ENCODE assay signal across 2 cellular contexts in the genomic region with DNA sequence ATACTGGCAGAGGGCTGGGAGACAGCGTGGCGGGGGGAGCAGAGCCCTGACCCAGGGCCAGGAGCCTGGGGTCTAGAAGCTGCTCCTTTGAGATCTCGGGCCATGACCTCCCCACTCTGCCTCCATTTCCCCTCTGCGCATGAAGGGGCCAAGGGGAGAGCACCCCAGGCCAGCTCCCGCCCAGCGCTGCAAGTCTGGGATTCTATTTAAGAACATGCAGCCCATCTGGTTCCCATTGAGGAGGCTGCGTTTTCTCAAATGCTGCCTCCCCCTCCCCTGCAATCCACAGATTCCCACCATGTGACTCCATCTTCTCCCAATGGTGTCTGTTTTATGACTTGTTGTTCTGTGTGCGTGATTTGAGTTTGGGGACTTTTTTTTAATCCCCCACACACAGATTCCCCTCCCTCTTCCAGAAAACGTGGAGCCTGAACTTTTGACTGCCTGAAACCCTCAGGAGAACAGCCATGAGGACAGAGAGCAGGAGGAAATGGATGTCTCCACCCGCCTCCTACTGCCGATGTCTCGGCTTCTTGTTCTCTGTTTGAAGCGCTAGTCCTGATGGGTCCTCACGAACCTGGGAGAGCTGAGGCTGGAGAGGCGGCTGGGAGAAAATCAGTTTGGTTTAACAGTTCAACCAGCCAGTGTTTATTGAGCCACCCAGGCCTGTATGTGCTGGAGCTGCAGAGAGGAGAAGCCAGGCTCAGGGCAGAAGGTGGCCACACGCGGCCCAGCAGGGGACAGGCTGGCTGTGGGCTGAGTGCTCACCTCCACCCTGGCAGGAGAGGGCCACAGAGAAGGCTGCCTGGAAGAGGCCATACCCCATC.
TF ChIP-seq lines count a peak whose summit lies in the region.

No MANE protein-coding gene starts in this region.

TF ChIP-seq in HepG2, 621 proteins besides CTCF, POLR2A, EP300 and RAD21 (continued from another document and continues in another):
- TF ChIP-seq, protein P1, sequence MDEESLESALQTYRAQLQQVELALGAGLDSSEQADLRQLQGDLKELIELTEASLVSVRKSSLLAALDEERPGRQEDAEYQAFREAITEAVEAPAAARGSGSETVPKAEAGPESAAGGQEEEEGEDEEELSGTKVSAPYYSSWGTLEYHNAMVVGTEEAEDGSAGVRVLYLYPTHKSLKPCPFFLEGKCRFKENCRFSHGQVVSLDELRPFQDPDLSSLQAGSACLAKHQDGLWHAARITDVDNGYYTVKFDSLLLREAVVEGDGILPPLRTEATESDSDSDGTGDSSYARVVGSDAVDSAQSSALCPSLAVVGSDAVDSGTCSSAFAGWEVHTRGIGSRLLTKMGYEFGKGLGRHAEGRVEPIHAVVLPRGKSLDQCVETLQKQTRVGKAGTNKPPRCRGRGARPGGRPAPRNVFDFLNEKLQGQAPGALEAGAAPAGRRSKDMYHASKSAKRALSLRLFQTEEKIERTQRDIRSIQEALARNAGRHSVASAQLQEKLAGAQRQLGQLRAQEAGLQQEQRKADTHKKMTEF (CRISPR knock-in tag; IDR thresholded peaks at IDR 0.05) = no peak
- TF ChIP-seq SMC3 (IDR thresholded peaks at IDR 0.05; ENCODE audit: low read length) (no peak), GRHL1 (CRISPR knock-in tag; conservative IDR thresholded peaks at IDR 0.05) (no peak), ZSCAN22 (CRISPR knock-in tag; IDR thresholded peaks at IDR 0.05) (no peak), PPARG (CRISPR knock-in tag; conservative IDR thresholded peaks at IDR 0.05) (no peak), THAP7 (CRISPR knock-in tag; IDR thresholded peaks at IDR 0.05) (no peak), PRDM15 (CRISPR knock-in tag; IDR thresholded peaks at IDR 0.05) (no peak), ZNF496 (CRISPR knock-in tag; IDR thresholded peaks at IDR 0.05; ENCODE audit: insufficient replicate concordance) (no peak), SALL2 (CRISPR knock-in tag; IDR thresholded peaks at IDR 0.05) (no peak), ZFP62 (CRISPR knock-in tag; IDR thresholded peaks at IDR 0.05) (no peak), ZNF703 (CRISPR knock-in tag; IDR thresholded peaks at IDR 0.05; ENCODE audit: borderline replicate concordance) (no peak), ZNF7 (CRISPR knock-in tag; IDR thresholded peaks at IDR 0.05) (no peak), ZNF563 (CRISPR knock-in tag; IDR thresholded peaks at IDR 0.05) (no peak), ATF7-NPFF (CRISPR knock-in tag; IDR thresholded peaks at IDR 0.05; ENCODE audit: low read depth) (no peak), POLR2G (IDR thresholded peaks at IDR 0.05; ENCODE audit: low read depth, low read length) (no peak)
- TF ChIP-seq, protein P2, sequence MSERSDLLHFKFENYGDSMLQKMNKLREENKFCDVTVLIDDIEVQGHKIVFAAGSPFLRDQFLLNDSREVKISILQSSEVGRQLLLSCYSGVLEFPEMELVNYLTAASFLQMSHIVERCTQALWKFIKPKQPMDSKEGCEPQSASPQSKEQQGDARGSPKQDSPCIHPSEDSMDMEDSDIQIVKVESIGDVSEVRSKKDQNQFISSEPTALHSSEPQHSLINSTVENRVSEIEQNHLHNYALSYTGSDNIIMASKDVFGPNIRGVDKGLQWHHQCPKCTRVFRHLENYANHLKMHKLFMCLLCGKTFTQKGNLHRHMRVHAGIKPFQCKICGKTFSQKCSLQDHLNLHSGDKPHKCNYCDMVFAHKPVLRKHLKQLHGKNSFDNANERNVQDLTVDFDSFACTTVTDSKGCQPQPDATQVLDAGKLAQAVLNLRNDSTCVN (CRISPR knock-in tag; IDR thresholded peaks at IDR 0.05; ENCODE audit: borderline replicate concordance) = no peak

TF ChIP-seq in SK-N-SH, 30 proteins besides CTCF, POLR2A, EP300 and RAD21 (continued from another document):
- TF ChIP-seq MEF2A (IDR thresholded peaks at IDR 0.05; ENCODE audit: borderline replicate concordance, low read depth) (no peak), SIN3A (IDR thresholded peaks at IDR 0.05; ENCODE audit: borderline replicate concordance, low read depth, low read length) (no peak), FOSL2 (IDR thresholded peaks at IDR 0.05; ENCODE audit: borderline replicate concordance, low read depth) (no peak), POLR2AphosphoS5 (IDR thresholded peaks at IDR 0.05; ENCODE audit: low read depth, low read length) (no peak), NFIC (IDR thresholded peaks at IDR 0.05; ENCODE audit: borderline replicate concordance) (no peak)
TF ChIP-seq in SK-N-SH: peak in this region for 0.
